10 cellular contexts compared by ENCODE assay signal in genomic region chr20:49483018-49483705, GRCh38. TPM values are rescaled to one million over a fixed set of nuclear protein-coding genes. Genes with fewer than 3 reads are reported as not detected.
DNase-seq lines count a peak whose midpoint lies in the region; ATAC-seq, FAIRE-seq and TF ChIP-seq lines count a peak whose summit lies in the region.
"Had no signal": no experiment of that assay in that cellular context is flagged by ENCODE, and none has a peak within 500 bp of the region (broad histone marks: within the 10 kb centered on the region; RNA-seq: fewer than 3 reads in every experiment).

No MANE protein-coding gene starts in this region.

- H3K4me2 ChIP-seq in A549 = peak overlapping the region; percentile 99

- H3K4me3 ChIP-seq in A549 (peak overlapping the region; percentile 51), MG63 (peak overlapping the region; percentile 74), endocrine pancreas (ENCODE audit: control insufficient read depth, insufficient read depth, low read length) (no peak overlapping the region)

- H3K4me1 ChIP-seq in A549 (peaks cover 18% of the 10 kb centered on the region; the same call in 2 of the 3 replicates), endocrine pancreas (ENCODE audit: control insufficient read depth, insufficient read depth, low read length) (no peaks in the 10 kb centered on the region)

- no peak overlapping the region for H3K27ac Mint-ChIP-seq in neural crest cell (ENCODE audit: unreplicated experiment)

- peaks cover 41% of the 10 kb centered on the region for H3K36me3 ChIP-seq in MG63
- H3K36me3 ChIP-seq in endocrine pancreas (ENCODE audit: control insufficient read depth, insufficient read depth, low read length) = no peaks in the 10 kb centered on the region

- no peak for TF ChIP-seq EP300 in A549 (IDR thresholded peaks at IDR 0.05)

- H3K27me3 ChIP-seq in MG63 = no peaks in the 10 kb centered on the region
- no peaks in the 10 kb centered on the region for H3K27me3 ChIP-seq in endocrine pancreas (ENCODE audit: control insufficient read depth, insufficient read depth, low read length)

- CTCF ChIA-PET in A549 (lab: Yijun Ruan, JAX) = interaction anchor here (0.8 to 13.2 kb wide), 32 partner anchors 8 to 589 kb away, joined by 3 to 291 read pairs (median 7); no protein-coding TSS in a partner anchor

- WGBS in A549 (ENCODE audit: missing lambda C conversion rate) = 16% methylated on average over 26 of the region's 29 CpGs

- no peak for TF ChIP-seq POLR2A in A549 (IDR thresholded peaks at IDR 0.05; ENCODE audit: low read length)

- no peaks in the 10 kb centered on the region for H3K9me3 Mint-ChIP-seq in neural crest cell

- H3K4me3 Mint-ChIP-seq in neural crest cell = peak overlapping the region; percentile 82

- peak overlapping the region; percentile 89 for H3K9ac ChIP-seq in endocrine pancreas (ENCODE audit: control insufficient read depth, insufficient read depth, low read length)

- H3K36me3 Mint-ChIP-seq in neural crest cell (ENCODE audit: low read depth) = no peaks in the 10 kb centered on the region

- no peak for TF ChIP-seq CTCF in A549 (IDR thresholded peaks at IDR 0.05)
- peak; percentile 14 for TF ChIP-seq CTCF in neural crest cell (conservative IDR thresholded peaks at IDR 0.05)

- peak overlapping the region; percentile 39 to 67; a peak in 4 of 6 replicates for H3K27ac ChIP-seq in A549

- DNase-seq in A549 (ENCODE audit: low read depth in 1 of 2, low spot score in 1 of 2) (no peak), MG63 (peak; percentile 40), neural crest cell (ENCODE audit: low read depth, low spot score) (no peak), AG08396 (ENCODE audit: low spot score) (no peak), mesenteric fat pad (ENCODE audit: low spot score) (no peak)
- DNase-seq: COR-L47 had no signal

- no peak for TF ChIP-seq RAD21 in A549 (conservative IDR thresholded peaks at IDR 0.05 in 1 of 2, IDR thresholded peaks at IDR 0.05 in 1 of 2)

- H3K4me1 Mint-ChIP-seq in neural crest cell = peaks cover 15% of the 10 kb centered on the region

- peaks cover 77% of the 10 kb centered on the region for H3K27me3 Mint-ChIP-seq in neural crest cell (ENCODE audit: low read depth)

- no peak for FAIRE-seq in A549 (lab: Jason Lieb, UNC)
- FAIRE-seq: frontal cortex had no signal

- POLR2A ChIA-PET in A549 (lab: Yijun Ruan, JAX) = no interaction called here

- no peaks in the 10 kb centered on the region for H3K9me3 ChIP-seq in A549
- no peaks in the 10 kb centered on the region for H3K9me3 ChIP-seq in MG63
- H3K9me3 ChIP-seq in endocrine pancreas (ENCODE audit: control insufficient read depth, low read length) = no peaks in the 10 kb centered on the region

- ATAC-seq in A549 (no peak), GM18870 (IDR thresholded peaks at IDR 0.05; ENCODE audit: unreplicated experiment) (no peak), GM18517 (IDR thresholded peaks at IDR 0.05; ENCODE audit: unreplicated experiment) (no peak)

TF ChIP-seq in A549, 52 proteins besides CTCF, POLR2A, EP300 and RAD21:
- TF ChIP-seq HES2 (IDR thresholded peaks at IDR 0.05) = no peak
- peak; percentile 50; the same call in 1 of the 2 replicates for TF ChIP-seq REST (IDR thresholded peaks at IDR 0.05)
- TF ChIP-seq HMGXB4 (CRISPR knock-in tag; IDR thresholded peaks at IDR 0.05; ENCODE audit: borderline replicate concordance) = no peak
- TF ChIP-seq HEYL (CRISPR knock-in tag; IDR thresholded peaks at IDR 0.05) = no peak
- no peak for TF ChIP-seq ZSCAN20 (CRISPR knock-in tag; IDR thresholded peaks at IDR 0.05)
- TF ChIP-seq KDM5A (IDR thresholded peaks at IDR 0.05) = no peak
- TF ChIP-seq HDAC2 (IDR thresholded peaks at IDR 0.05) = no peak
- TF ChIP-seq MAZ (IDR thresholded peaks at IDR 0.05; ENCODE audit: borderline replicate concordance, low read depth, low read length) = no peak
- no peak for TF ChIP-seq SMC3 (IDR thresholded peaks at IDR 0.05)
- no peak for TF ChIP-seq RCOR1 (IDR thresholded peaks at IDR 0.05; ENCODE audit: low read depth, low read length)
- TF ChIP-seq ZNF302 (CRISPR knock-in tag; IDR thresholded peaks at IDR 0.05) = no peak
- TF ChIP-seq POLR2AphosphoS2 (conservative IDR thresholded peaks at IDR 0.05; ENCODE audit: low read length) = no peak
- TF ChIP-seq EHMT2 (IDR thresholded peaks at IDR 0.05; ENCODE audit: low read depth) = peak; percentile 75; the same call in 1 of the 2 replicates
- TF ChIP-seq KDM1A (IDR thresholded peaks at IDR 0.05; ENCODE audit: low read depth) = no peak
- TF ChIP-seq CHD4 (IDR thresholded peaks at IDR 0.05; ENCODE audit: borderline replicate concordance) = no peak
- no peak for TF ChIP-seq HOXA7 (CRISPR knock-in tag; IDR thresholded peaks at IDR 0.05)
- TF ChIP-seq NPAS2 (CRISPR knock-in tag; IDR thresholded peaks at IDR 0.05; ENCODE audit: borderline replicate concordance) = no peak
- no peak for TF ChIP-seq MAFK (IDR thresholded peaks at IDR 0.05; ENCODE audit: partially characterized antibody)

RNA-seq across cellular contexts. Expression of gene KCNB1, which starts 0.7 kb away (rescaled TPM):
- polyA plus RNA-seq in A549 (2011; rRNA removed) = 0.28 TPM in 2 replicates
- 0.07 and 0.09 TPM in 2 replicates for polyA plus RNA-seq in A549 (2012; cell fraction: cytosol; rRNA removed)
- 0.05 and 0.08 TPM in 2 replicates for polyA plus RNA-seq in A549 (2012; cell fraction: nucleus; rRNA removed)
- polyA plus RNA-seq in A549 (2017; fragmentation: RNase III; extraction: RNeasy Plus Mini Kit Qiagen cat#74134 plus additional on column Dnase treatment) = 0.11 to 0.24 TPM (median 0.12 TPM) in 3 replicates
- 0.44 and 0.54 TPM in 2 replicates for polyA minus RNA-seq in A549 (2011; rRNA and poly(A)+ RNA removed)
- 6.5 and 7.0 TPM in 2 replicates for total RNA-seq in MG63 (2014; rRNA removed; shearing (Covaris generic); ENCODE audit: low replicate concordance)
- total RNA-seq in neural crest cell = 1.6 and 2.8 TPM in 2 replicates
- total RNA-seq in mesenteric fat pad = 43.0 TPM
